In the genomic region with DNA sequence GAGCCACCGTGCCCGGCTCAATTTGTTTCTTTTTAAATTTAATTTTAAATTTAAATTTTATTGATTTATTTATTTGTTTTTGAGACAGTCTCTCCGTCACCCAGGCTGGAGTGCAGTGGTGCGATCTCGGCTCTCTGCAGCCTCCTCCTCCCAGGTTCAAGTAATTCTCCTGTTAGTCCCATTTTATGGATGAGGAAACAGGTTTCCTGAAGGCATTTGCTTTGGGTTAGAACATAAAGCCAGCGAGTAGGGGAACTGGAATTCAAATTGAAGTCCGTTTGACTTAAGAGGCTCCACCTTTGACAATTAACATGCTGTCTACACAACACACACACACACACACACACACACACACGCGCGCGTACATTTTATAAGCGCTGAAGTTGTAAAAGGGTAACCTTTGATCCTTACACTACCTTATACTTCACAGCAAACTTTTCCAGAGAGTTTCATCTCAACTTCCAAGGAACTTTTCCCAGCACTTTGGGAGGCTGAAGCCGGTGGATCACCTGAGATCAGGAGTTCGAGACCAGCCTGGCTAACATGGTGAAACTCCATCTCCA, we compare ENCODE assay signal across 1 cellular context.
TF ChIP-seq lines count a peak whose summit lies in the region.

No MANE protein-coding gene starts in this region.

TF ChIP-seq in GM12878, 131 proteins besides CTCF, POLR2A, EP300 and RAD21 (continued from another document):
- TF ChIP-seq, protein P1, sequence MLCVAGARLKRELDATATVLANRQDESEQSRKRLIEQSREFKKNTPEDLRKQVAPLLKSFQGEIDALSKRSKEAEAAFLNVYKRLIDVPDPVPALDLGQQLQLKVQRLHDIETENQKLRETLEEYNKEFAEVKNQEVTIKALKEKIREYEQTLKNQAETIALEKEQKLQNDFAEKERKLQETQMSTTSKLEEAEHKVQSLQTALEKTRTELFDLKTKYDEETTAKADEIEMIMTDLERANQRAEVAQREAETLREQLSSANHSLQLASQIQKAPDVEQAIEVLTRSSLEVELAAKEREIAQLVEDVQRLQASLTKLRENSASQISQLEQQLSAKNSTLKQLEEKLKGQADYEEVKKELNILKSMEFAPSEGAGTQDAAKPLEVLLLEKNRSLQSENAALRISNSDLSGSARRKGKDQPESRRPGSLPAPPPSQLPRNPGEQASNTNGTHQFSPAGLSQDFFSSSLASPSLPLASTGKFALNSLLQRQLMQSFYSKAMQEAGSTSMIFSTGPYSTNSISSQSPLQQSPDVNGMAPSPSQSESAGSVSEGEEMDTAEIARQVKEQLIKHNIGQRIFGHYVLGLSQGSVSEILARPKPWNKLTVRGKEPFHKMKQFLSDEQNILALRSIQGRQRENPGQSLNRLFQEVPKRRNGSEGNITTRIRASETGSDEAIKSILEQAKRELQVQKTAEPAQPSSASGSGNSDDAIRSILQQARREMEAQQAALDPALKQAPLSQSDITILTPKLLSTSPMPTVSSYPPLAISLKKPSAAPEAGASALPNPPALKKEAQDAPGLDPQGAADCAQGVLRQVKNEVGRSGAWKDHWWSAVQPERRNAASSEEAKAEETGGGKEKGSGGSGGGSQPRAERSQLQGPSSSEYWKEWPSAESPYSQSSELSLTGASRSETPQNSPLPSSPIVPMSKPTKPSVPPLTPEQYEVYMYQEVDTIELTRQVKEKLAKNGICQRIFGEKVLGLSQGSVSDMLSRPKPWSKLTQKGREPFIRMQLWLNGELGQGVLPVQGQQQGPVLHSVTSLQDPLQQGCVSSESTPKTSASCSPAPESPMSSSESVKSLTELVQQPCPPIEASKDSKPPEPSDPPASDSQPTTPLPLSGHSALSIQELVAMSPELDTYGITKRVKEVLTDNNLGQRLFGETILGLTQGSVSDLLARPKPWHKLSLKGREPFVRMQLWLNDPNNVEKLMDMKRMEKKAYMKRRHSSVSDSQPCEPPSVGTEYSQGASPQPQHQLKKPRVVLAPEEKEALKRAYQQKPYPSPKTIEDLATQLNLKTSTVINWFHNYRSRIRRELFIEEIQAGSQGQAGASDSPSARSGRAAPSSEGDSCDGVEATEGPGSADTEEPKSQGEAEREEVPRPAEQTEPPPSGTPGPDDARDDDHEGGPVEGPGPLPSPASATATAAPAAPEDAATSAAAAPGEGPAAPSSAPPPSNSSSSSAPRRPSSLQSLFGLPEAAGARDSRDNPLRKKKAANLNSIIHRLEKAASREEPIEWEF (IDR thresholded peaks at IDR 0.05; ENCODE audit: insufficient replicate concordance, low read depth, low read length) = no peak
- TF ChIP-seq ZNF274 (IDR thresholded peaks at IDR 0.05; ENCODE audit: insufficient read depth, insufficient read length) (no peak), MTA3 (IDR thresholded peaks at IDR 0.05; ENCODE audit: borderline replicate concordance, low read length) (no peak), LARP7 (IDR thresholded peaks at IDR 0.05) (no peak), ZNF217 (IDR thresholded peaks at IDR 0.05) (0 out of 2 replicates have a peak, but pooled peaks have one; percentile 2), SREBF1 (IDR thresholded peaks at IDR 0.05; ENCODE audit: low read length) (no peak), MEF2B (IDR thresholded peaks at IDR 0.05; ENCODE audit: partially characterized antibody, poor library complexity, severe bottlenecking) (peak; percentile 6), CHD1 (IDR thresholded peaks at IDR 0.05; ENCODE audit: low read depth, low read length) (no peak), NR2F1 (conservative IDR thresholded peaks at IDR 0.05) (no peak), NFXL1 (IDR thresholded peaks at IDR 0.05; ENCODE audit: borderline replicate concordance) (peak; percentile 44; the same call in 1 of the 2 replicates), SUPT20H (IDR thresholded peaks at IDR 0.05; ENCODE audit: borderline replicate concordance, control insufficient read depth, low read depth, low read length) (no peak), MEF2A (IDR thresholded peaks at IDR 0.05; ENCODE audit: insufficient read depth, low read depth, low read length) (no peak), POLR2AphosphoS5 (IDR thresholded peaks at IDR 0.05; ENCODE audit: low read length) (no peak), HCFC1 (IDR thresholded peaks at IDR 0.05; ENCODE audit: low read length) (no peak), SP1 (IDR thresholded peaks at IDR 0.05; ENCODE audit: low read depth, low read length) (no peak), STAT1 (conservative IDR thresholded peaks at IDR 0.05) (no peak), PAX8 (IDR thresholded peaks at IDR 0.05) (no peak), GABPA (IDR thresholded peaks at IDR 0.05; ENCODE audit: low read depth) (no peak), NRF1 (conservative IDR thresholded peaks at IDR 0.05; ENCODE audit: low read depth, low read length) (no peak), SMARCA5 (IDR thresholded peaks at IDR 0.05) (no peak), TARDBP (IDR thresholded peaks at IDR 0.05; ENCODE audit: borderline replicate concordance) (no peak), SMAD1 (IDR thresholded peaks at IDR 0.05; ENCODE audit: low read depth, partially characterized antibody) (no peak), ETV6 (conservative IDR thresholded peaks at IDR 0.05 in 1 of 2, IDR thresholded peaks at IDR 0.05 in 1 of 2; ENCODE audit: borderline replicate concordance in 1 of 2, low read depth in 1 of 2) (peak in 1 of 2 experiments; percentile 88; a peak in 2 of 4 replicates), NFYA (IDR thresholded peaks at IDR 0.05; ENCODE audit: borderline replicate concordance, low read depth, low read length) (no peak), MYB (IDR thresholded peaks at IDR 0.05; ENCODE audit: borderline replicate concordance, low read depth, low read length) (no peak), TCF12 (IDR thresholded peaks at IDR 0.05; ENCODE audit: low read depth, low read length) (no peak), JUNB (IDR thresholded peaks at IDR 0.05) (no peak)
- TF ChIP-seq, protein P2, sequence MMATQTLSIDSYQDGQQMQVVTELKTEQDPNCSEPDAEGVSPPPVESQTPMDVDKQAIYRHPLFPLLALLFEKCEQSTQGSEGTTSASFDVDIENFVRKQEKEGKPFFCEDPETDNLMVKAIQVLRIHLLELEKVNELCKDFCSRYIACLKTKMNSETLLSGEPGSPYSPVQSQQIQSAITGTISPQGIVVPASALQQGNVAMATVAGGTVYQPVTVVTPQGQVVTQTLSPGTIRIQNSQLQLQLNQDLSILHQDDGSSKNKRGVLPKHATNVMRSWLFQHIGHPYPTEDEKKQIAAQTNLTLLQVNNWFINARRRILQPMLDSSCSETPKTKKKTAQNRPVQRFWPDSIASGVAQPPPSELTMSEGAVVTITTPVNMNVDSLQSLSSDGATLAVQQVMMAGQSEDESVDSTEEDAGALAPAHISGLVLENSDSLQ (IDR thresholded peaks at IDR 0.05) = no peak
- TF ChIP-seq, protein P3, sequence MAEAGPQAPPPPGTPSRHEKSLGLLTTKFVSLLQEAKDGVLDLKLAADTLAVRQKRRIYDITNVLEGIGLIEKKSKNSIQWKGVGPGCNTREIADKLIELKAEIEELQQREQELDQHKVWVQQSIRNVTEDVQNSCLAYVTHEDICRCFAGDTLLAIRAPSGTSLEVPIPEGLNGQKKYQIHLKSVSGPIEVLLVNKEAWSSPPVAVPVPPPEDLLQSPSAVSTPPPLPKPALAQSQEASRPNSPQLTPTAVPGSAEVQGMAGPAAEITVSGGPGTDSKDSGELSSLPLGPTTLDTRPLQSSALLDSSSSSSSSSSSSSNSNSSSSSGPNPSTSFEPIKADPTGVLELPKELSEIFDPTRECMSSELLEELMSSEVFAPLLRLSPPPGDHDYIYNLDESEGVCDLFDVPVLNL (IDR thresholded peaks at IDR 0.05; ENCODE audit: low read depth, low read length) = no peak
- TF ChIP-seq, protein P4, sequence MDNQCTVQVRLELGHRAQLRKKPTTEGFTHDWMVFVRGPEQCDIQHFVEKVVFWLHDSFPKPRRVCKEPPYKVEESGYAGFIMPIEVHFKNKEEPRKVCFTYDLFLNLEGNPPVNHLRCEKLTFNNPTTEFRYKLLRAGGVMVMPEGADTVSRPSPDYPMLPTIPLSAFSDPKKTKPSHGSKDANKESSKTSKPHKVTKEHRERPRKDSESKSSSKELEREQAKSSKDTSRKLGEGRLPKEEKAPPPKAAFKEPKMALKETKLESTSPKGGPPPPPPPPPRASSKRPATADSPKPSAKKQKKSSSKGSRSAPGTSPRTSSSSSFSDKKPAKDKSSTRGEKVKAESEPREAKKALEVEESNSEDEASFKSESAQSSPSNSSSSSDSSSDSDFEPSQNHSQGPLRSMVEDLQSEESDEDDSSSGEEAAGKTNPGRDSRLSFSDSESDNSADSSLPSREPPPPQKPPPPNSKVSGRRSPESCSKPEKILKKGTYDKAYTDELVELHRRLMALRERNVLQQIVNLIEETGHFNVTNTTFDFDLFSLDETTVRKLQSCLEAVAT (IDR thresholded peaks at IDR 0.05) = 0 out of 2 replicates have a peak, but pooled peaks have one; percentile 27
- TF ChIP-seq, protein P5, sequence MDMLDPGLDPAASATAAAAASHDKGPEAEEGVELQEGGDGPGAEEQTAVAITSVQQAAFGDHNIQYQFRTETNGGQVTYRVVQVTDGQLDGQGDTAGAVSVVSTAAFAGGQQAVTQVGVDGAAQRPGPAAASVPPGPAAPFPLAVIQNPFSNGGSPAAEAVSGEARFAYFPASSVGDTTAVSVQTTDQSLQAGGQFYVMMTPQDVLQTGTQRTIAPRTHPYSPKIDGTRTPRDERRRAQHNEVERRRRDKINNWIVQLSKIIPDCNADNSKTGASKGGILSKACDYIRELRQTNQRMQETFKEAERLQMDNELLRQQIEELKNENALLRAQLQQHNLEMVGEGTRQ (IDR thresholded peaks at IDR 0.05; ENCODE audit: borderline replicate concordance, low read depth, low read length) = no peak
- TF ChIP-seq, protein P6, sequence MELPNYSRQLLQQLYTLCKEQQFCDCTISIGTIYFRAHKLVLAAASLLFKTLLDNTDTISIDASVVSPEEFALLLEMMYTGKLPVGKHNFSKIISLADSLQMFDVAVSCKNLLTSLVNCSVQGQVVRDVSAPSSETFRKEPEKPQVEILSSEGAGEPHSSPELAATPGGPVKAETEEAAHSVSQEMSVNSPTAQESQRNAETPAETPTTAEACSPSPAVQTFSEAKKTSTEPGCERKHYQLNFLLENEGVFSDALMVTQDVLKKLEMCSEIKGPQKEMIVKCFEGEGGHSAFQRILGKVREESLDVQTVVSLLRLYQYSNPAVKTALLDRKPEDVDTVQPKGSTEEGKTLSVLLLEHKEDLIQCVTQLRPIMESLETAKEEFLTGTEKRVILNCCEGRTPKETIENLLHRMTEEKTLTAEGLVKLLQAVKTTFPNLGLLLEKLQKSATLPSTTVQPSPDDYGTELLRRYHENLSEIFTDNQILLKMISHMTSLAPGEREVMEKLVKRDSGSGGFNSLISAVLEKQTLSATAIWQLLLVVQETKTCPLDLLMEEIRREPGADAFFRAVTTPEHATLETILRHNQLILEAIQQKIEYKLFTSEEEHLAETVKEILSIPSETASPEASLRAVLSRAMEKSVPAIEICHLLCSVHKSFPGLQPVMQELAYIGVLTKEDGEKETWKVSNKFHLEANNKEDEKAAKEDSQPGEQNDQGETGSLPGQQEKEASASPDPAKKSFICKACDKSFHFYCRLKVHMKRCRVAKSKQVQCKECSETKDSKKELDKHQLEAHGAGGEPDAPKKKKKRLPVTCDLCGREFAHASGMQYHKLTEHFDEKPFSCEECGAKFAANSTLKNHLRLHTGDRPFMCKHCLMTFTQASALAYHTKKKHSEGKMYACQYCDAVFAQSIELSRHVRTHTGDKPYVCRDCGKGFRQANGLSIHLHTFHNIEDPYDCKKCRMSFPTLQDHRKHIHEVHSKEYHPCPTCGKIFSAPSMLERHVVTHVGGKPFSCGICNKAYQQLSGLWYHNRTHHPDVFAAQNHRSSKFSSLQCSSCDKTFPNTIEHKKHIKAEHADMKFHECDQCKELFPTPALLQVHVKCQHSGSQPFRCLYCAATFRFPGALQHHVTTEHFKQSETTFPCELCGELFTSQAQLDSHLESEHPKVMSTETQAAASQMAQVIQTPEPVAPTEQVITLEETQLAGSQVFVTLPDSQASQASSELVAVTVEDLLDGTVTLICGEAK (IDR thresholded peaks at IDR 0.05; ENCODE audit: borderline replicate concordance) = no peak
- TF ChIP-seq, protein P7, sequence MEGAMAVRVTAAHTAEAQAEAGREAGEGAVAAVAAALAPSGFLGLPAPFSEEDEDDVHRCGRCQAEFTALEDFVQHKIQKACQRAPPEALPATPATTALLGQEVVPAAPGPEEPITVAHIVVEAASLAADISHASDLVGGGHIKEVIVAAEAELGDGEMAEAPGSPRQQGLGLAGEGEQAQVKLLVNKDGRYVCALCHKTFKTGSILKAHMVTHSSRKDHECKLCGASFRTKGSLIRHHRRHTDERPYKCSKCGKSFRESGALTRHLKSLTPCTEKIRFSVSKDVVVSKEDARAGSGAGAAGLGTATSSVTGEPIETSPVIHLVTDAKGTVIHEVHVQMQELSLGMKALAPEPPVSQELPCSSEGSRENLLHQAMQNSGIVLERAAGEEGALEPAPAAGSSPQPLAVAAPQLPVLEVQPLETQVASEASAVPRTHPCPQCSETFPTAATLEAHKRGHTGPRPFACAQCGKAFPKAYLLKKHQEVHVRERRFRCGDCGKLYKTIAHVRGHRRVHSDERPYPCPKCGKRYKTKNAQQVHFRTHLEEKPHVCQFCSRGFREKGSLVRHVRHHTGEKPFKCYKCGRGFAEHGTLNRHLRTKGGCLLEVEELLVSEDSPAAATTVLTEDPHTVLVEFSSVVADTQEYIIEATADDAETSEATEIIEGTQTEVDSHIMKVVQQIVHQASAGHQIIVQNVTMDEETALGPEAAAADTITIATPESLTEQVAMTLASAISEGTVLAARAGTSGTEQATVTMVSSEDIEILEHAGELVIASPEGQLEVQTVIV (IDR thresholded peaks at IDR 0.05; ENCODE audit: borderline replicate concordance, partially characterized antibody) = no peak
- TF ChIP-seq, protein P8, sequence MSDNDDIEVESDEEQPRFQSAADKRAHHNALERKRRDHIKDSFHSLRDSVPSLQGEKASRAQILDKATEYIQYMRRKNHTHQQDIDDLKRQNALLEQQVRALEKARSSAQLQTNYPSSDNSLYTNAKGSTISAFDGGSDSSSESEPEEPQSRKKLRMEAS (IDR thresholded peaks at IDR 0.05; ENCODE audit: low read depth, low read length) = no peak
- TF ChIP-seq, protein P9, sequence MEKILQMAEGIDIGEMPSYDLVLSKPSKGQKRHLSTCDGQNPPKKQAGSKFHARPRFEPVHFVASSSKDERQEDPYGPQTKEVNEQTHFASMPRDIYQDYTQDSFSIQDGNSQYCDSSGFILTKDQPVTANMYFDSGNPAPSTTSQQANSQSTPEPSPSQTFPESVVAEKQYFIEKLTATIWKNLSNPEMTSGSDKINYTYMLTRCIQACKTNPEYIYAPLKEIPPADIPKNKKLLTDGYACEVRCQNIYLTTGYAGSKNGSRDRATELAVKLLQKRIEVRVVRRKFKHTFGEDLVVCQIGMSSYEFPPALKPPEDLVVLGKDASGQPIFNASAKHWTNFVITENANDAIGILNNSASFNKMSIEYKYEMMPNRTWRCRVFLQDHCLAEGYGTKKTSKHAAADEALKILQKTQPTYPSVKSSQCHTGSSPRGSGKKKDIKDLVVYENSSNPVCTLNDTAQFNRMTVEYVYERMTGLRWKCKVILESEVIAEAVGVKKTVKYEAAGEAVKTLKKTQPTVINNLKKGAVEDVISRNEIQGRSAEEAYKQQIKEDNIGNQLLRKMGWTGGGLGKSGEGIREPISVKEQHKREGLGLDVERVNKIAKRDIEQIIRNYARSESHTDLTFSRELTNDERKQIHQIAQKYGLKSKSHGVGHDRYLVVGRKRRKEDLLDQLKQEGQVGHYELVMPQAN (conservative IDR thresholded peaks at IDR 0.05) = no peak
TF ChIP-seq in GM12878: peak in this region for 5.
